In genomic region chr2:3268705-3269029, GRCh38 we compare ENCODE assay signal across 17 cellular contexts.
A peak's percentile ranks its signal among the peaks of the same experiment; 100 is the strongest.
DNase-seq lines count a peak whose midpoint lies in the region; ATAC-seq and TF ChIP-seq lines count a peak whose summit lies in the region.
"Had no signal": no experiment of that assay in that cellular context is flagged by ENCODE, and none has a peak within 500 bp of the region (broad histone marks: within the 10 kb centered on the region; RNA-seq: fewer than 3 reads in every experiment).

No MANE protein-coding gene starts in this region.

- no peaks in the 10 kb centered on the region; the same call in 1 of the 2 replicates for H3F3A ChIP-seq in GM23248 (ENCODE audit: insufficient read depth)

- H3K79me2 ChIP-seq in GM23248 (ENCODE audit: insufficient read depth) = no peaks in the 10 kb centered on the region

- ATAC-seq in HG02763 (IDR thresholded peaks at IDR 0.05; ENCODE audit: unreplicated experiment) = no peak
- ATAC-seq: CD8-positive, alpha-beta T cell had no signal

- H3K4me2 ChIP-seq in BLaER1 treated with 17β-estradiol and CSF1 and Interleukin-3, amounts not matched to agents 10 nM and 100 nM = peak overlapping the region; percentile 11 to 66 (median 46); a peak in 17 of 22 replicates
- H3K4me2 ChIP-seq in GM23248 (ENCODE audit: unreplicated experiment) = no peak overlapping the region

- no peak for TF ChIP-seq POLR2A in stomach (IDR thresholded peaks at IDR 0.05)

- intact Hi-C loops in stomach (cut with DNase I; ENCODE audit: low total_unique reads) = no loop called here

- H3K9me3 ChIP-seq in BLaER1 treated with 17β-estradiol and CSF1 and Interleukin-3, amounts not matched to agents 10 nM and 100 nM (replicated peaks in 1 of 11) = peaks cover 38 to 50% (median 42%) of the 10 kb centered on the region in 11 experiments
- H3K9me3 ChIP-seq in HEK293 (ENCODE audit: control insufficient read depth, insufficient read depth, low read depth, low read length) (no peaks in the 10 kb centered on the region), stomach (no peaks in the 10 kb centered on the region), GM23248 (ENCODE audit: low read depth) (no peaks in the 10 kb centered on the region)

- in situ Hi-C loops in GM23248 (cut with MboI) = no loop called here

- peaks cover 23 to 42% (median 32%) of the 10 kb centered on the region in 10 experiments for H3K4me1 ChIP-seq in BLaER1 treated with 17β-estradiol and CSF1 and Interleukin-3, amounts not matched to agents 10 nM and 100 nM
- H3K4me1 ChIP-seq in HEK293 (ENCODE audit: control insufficient read depth, insufficient read depth, low read length) (no peaks in the 10 kb centered on the region), stomach (no peaks in the 10 kb centered on the region), GM23248 (ENCODE audit: insufficient read depth) (no peaks in the 10 kb centered on the region)

- peaks cover 10% of the 10 kb centered on the region for H3K9me3 Mint-ChIP-seq in osteocyte (ENCODE audit: unreplicated experiment)
- H3K9me3 Mint-ChIP-seq: CD8-positive, alpha-beta T cell had no signal

- no peak overlapping the region for H3K4me3 Mint-ChIP-seq in osteocyte (ENCODE audit: unreplicated experiment)
- H3K4me3 Mint-ChIP-seq: CD8-positive, alpha-beta T cell had no signal

- no peak for TF ChIP-seq EP300 in stomach (IDR thresholded peaks at IDR 0.05)

- WGBS in stomach, 5 donors = 91 to 97% (median 96%) methylated on average over 6 of the region's 6 CpGs
- 84 to 89% methylated on average over 6 of the region's 6 CpGs for WGBS in GM23248 (ENCODE audit: low coverage in 1 of 2, low lambda C conversion rate in 2 of 2, missing lambda C conversion rate in 2 of 2), 2 experiments

- DNase-seq in osteocyte (ENCODE audit: extremely low spot score, unreplicated experiment) (peak; percentile 62), stomach (peak; percentile 8), ecto neural progenitor cell (ENCODE audit: low spot score) (no peak), GM23248 (no peak)
- DNase-seq: ACHN; CD8-positive, alpha-beta T cell; COR-L47; DMS153; DMS79 treated with DMSO at 0.1 percent for 48 hours; EL; GOT3; HCEC 1CT had no signal

- H3K36me3 Mint-ChIP-seq in osteocyte (ENCODE audit: unreplicated experiment) = no peaks in the 10 kb centered on the region

- no peak overlapping the region for H3K27ac Mint-ChIP-seq in osteocyte (ENCODE audit: unreplicated experiment)
- H3K27ac Mint-ChIP-seq: CD8-positive, alpha-beta T cell had no signal

- no peaks in the 10 kb centered on the region for H3K9me2 ChIP-seq in GM23248 (ENCODE audit: insufficient read depth)

- H3K36me3 ChIP-seq in BLaER1 treated with 17β-estradiol and CSF1 and Interleukin-3, amounts not matched to agents 10 nM and 100 nM = peaks cover 29 to 62% (median 45%) of the 10 kb centered on the region in 11 experiments
- H3K36me3 ChIP-seq in HEK293 (ENCODE audit: control insufficient read depth in 2 of 2, insufficient read depth in 1 of 2, low read length in 2 of 2) (no peaks in the 10 kb centered on the region), stomach (no peaks in the 10 kb centered on the region), GM23248 (ENCODE audit: low read depth) (no peaks in the 10 kb centered on the region)

- CTCF ChIA-PET in HEK293 (lab: Yijun Ruan, JAX) = no interaction called here

- no peaks in the 10 kb centered on the region for H3K4me1 Mint-ChIP-seq in osteocyte (ENCODE audit: unreplicated experiment)

- no peak overlapping the region for H2AFZ ChIP-seq in GM23248

- H3K9ac ChIP-seq in BLaER1 treated with 17β-estradiol and CSF1 and Interleukin-3, amounts not matched to agents 10 nM and 100 nM = no peak overlapping the region
- no peak overlapping the region for H3K9ac ChIP-seq in GM23248

- 0 out of 22 replicates have a peak overlapping the region, but pooled peaks of 1 of the 11 experiments have one; percentile 18 for H3K27ac ChIP-seq in BLaER1 treated with 17β-estradiol and CSF1 and Interleukin-3, amounts not matched to agents 10 nM and 100 nM
- H3K27ac ChIP-seq in HEK293 (ENCODE audit: extremely low read depth, low read depth, low read length) (peak overlapping the region; percentile 10; the same call in 1 of the 2 replicates), stomach (no peak overlapping the region), GM23248 (no peak overlapping the region)
- H3K27ac ChIP-seq: C4-2B, HL-60 had no signal

- no peaks in the 10 kb centered on the region for H3K27me3 ChIP-seq in BLaER1 treated with 17β-estradiol and CSF1 and Interleukin-3, amounts not matched to agents 10 nM and 100 nM
- no peaks in the 10 kb centered on the region for H3K27me3 ChIP-seq in stomach
- no peaks in the 10 kb centered on the region for H3K27me3 ChIP-seq in GM23248 (replicated peaks; ENCODE audit: insufficient read depth)

- POLR2A ChIA-PET in HEK293 (lab: Yijun Ruan, JAX) = no interaction called here

- H4K20me1 ChIP-seq in BLaER1 treated with 17β-estradiol and CSF1 and Interleukin-3, amounts not matched to agents 10 nM and 100 nM = peaks cover 0 to 51% (median 27%) of the 10 kb centered on the region in 11 experiments; a peak in 14 of 22 replicates
- H4K20me1 ChIP-seq in GM23248 (ENCODE audit: insufficient read depth) = no peaks in the 10 kb centered on the region

- no peak overlapping the region for H3K4me3 ChIP-seq in BLaER1 treated with 17β-estradiol and CSF1 and Interleukin-3, amounts not matched to agents 10 nM and 100 nM
- H3K4me3 ChIP-seq in HEK293 (ENCODE audit: low read depth, low read length) (no peak overlapping the region), stomach (no peak overlapping the region), GM23248 (no peak overlapping the region)

- TF ChIP-seq CTCF in HEK293 (tag by site-specific recombination; IDR thresholded peaks at IDR 0.05) (no peak), osteocyte (IDR thresholded peaks at IDR 0.05) (no peak), stomach (IDR thresholded peaks at IDR 0.05) (no peak)

- no peaks in the 10 kb centered on the region for H3K27me3 Mint-ChIP-seq in osteocyte (ENCODE audit: unreplicated experiment)

TF ChIP-seq in HEK293, 187 proteins besides CTCF, POLR2A, EP300 and RAD21:
- no peak for TF ChIP-seq ZNF501 (tag by site-specific recombination; IDR thresholded peaks at IDR 0.05)
- TF ChIP-seq, protein P1, sequence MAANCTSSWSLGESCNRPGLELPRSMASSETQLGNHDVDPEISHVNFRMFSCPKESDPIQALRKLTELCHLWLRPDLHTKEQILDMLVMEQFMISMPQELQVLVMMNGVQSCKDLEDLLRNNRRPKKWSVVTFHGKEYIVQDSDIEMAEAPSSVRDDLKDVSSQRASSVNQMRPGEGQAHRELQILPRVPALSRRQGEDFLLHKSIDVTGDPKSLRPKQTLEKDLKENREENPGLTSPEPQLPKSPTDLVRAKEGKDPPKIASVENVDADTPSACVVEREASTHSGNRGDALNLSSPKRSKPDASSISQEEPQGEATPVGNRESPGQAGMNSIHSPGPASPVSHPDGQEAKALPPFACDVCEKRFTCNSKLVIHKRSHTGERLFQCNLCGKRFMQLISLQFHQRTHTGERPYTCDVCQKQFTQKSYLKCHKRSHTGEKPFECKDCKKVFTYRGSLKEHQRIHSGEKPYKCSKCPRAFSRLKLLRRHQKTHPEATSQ (tag by site-specific recombination; IDR thresholded peaks at IDR 0.05) = no peak
- TF ChIP-seq EGR2 (tag by site-specific recombination; IDR thresholded peaks at IDR 0.05; ENCODE audit: low read depth) = no peak
- TF ChIP-seq ZNF114 (tag by site-specific recombination; IDR thresholded peaks at IDR 0.05) = no peak
- no peak for TF ChIP-seq ZNF280D (tag by site-specific recombination; IDR thresholded peaks at IDR 0.05)
- TF ChIP-seq ZNF837 (tag by site-specific recombination; IDR thresholded peaks at IDR 0.05) = no peak
- no peak for TF ChIP-seq YY2 (tag by site-specific recombination; IDR thresholded peaks at IDR 0.05)
- TF ChIP-seq ZNF211 (tag by site-specific recombination; IDR thresholded peaks at IDR 0.05; ENCODE audit: low read depth) = no peak
- no peak for TF ChIP-seq ZIC2 (tag by site-specific recombination; IDR thresholded peaks at IDR 0.05)
- no peak for TF ChIP-seq ZNF18 (tag by site-specific recombination; IDR thresholded peaks at IDR 0.05)
- no peak for TF ChIP-seq ZNF10 (tag by site-specific recombination; IDR thresholded peaks at IDR 0.05)
- TF ChIP-seq TCF7L2 (IDR thresholded peaks at IDR 0.05; ENCODE audit: borderline replicate concordance, low read depth, low read length) = no peak

Comparison
In these comparisons a context has a peak if more than half of its experiments do, and no peak if none do; other contexts are left out.
1. DNase-seq: peak in osteocyte (single experiment) and stomach (single experiment); none in ecto neural progenitor cell (single experiment) and GM23248 (single experiment).